11 cellular contexts compared by ENCODE assay signal in genomic region chr3:194586839-194587238, GRCh38. TPM values are rescaled to one million over a fixed set of nuclear protein-coding genes. Genes with fewer than 3 reads are reported as not detected.
DNase-seq lines count a peak whose midpoint lies in the region; ATAC-seq, FAIRE-seq and TF ChIP-seq lines count a peak whose summit lies in the region.
"Had no signal": no experiment of that assay in that cellular context is flagged by ENCODE, and none has a peak within 500 bp of the region (broad histone marks: within the 10 kb centered on the region; RNA-seq: fewer than 3 reads in every experiment).

No MANE protein-coding gene starts in this region.

- no peaks in the 10 kb centered on the region for H3K27me3 ChIP-seq in heart left ventricle
- no peaks in the 10 kb centered on the region for H3K27me3 ChIP-seq in astrocyte (ENCODE audit: insufficient read depth, low read length)
- H3K27me3 ChIP-seq in effector memory CD4-positive, alpha-beta T cell (replicated peaks; ENCODE audit: control insufficient read depth, insufficient read depth, low read length, poor library complexity, severe bottlenecking) = no peaks in the 10 kb centered on the region
- H3K27me3 ChIP-seq in suprapubic skin = no peaks in the 10 kb centered on the region

- peaks cover 16% of the 10 kb centered on the region for H3K79me2 ChIP-seq in astrocyte (ENCODE audit: insufficient read depth, low read length)

- ATAC-seq in heart left ventricle = no peak
- ATAC-seq in Right ventricle myocardium inferior = no peak
- no peak for ATAC-seq in GM21360 (IDR thresholded peaks at IDR 0.05; ENCODE audit: unreplicated experiment)
- ATAC-seq: activated CD4-positive, CD25-positive, alpha-beta regulatory T cell treated with anti-CD3 and anti-CD28 coated beads, Interleukin-2, amount 50 U/mL, for 24 hours had no signal

- H3K36me3 ChIP-seq in heart left ventricle = peaks cover 0 to 35% (median 9%) of the 10 kb centered on the region in 9 donors
- peaks cover 11% of the 10 kb centered on the region for H3K36me3 ChIP-seq in astrocyte (ENCODE audit: insufficient read depth, low read length)
- no peaks in the 10 kb centered on the region for H3K36me3 ChIP-seq in effector memory CD4-positive, alpha-beta T cell (ENCODE audit: control insufficient read depth, insufficient read depth, low read length)
- peaks cover 4% of the 10 kb centered on the region for H3K36me3 ChIP-seq in suprapubic skin

- H4K20me1 ChIP-seq in astrocyte (ENCODE audit: insufficient read depth, low read length) = no peaks in the 10 kb centered on the region

- H2AFZ ChIP-seq in astrocyte (ENCODE audit: low read depth, low read length) = no peak overlapping the region

- peaks cover 15% of the 10 kb centered on the region for H3K4me1 Mint-ChIP-seq in astrocyte (ENCODE audit: low read depth, unreplicated experiment)
- H3K4me1 Mint-ChIP-seq in type B pancreatic cell (ENCODE audit: unreplicated experiment) = peaks cover 21% of the 10 kb centered on the region

- FAIRE-seq in astrocyte (lab: Jason Lieb, UNC) = peak; percentile 37

- H3K36me3 Mint-ChIP-seq in astrocyte (ENCODE audit: low read depth, unreplicated experiment) (peaks cover 13% of the 10 kb centered on the region), type B pancreatic cell (peaks cover 5% of the 10 kb centered on the region)

- H3K9me3 ChIP-seq in heart left ventricle (no peaks in the 10 kb centered on the region), astrocyte (ENCODE audit: insufficient read depth, low read depth, low read length) (no peaks in the 10 kb centered on the region), suprapubic skin (no peaks in the 10 kb centered on the region)
- H3K9me3 ChIP-seq in effector memory CD4-positive, alpha-beta T cell (ENCODE audit: control insufficient read depth, low read length) = no peaks in the 10 kb centered on the region

- H3K27me3 Mint-ChIP-seq in astrocyte (ENCODE audit: low read depth, unreplicated experiment) (no peaks in the 10 kb centered on the region), type B pancreatic cell (no peaks in the 10 kb centered on the region)
- H3K27me3 Mint-ChIP-seq: activated naive CD8-positive, alpha-beta T cell treated with anti-CD3 and anti-CD28 coated beads, Interleukin-2, amount 10 ng/mL, durations not matched to agents 7 days and 5 days had no signal

- H3K4me1 ChIP-seq in heart left ventricle (peaks cover 0 to 50% (median 16%) of the 10 kb centered on the region in 12 donors), astrocyte (ENCODE audit: insufficient read depth, low read length) (peaks cover 42% of the 10 kb centered on the region), suprapubic skin (peaks cover 21% of the 10 kb centered on the region)
- no peaks in the 10 kb centered on the region for H3K4me1 ChIP-seq in effector memory CD4-positive, alpha-beta T cell (ENCODE audit: control insufficient read depth, insufficient read depth, low read length, poor library complexity, severe bottlenecking)

- H3K9me3 Mint-ChIP-seq in astrocyte (ENCODE audit: unreplicated experiment) (peaks cover 8% of the 10 kb centered on the region), type B pancreatic cell (no peaks in the 10 kb centered on the region)
- H3K9me3 Mint-ChIP-seq: activated naive CD8-positive, alpha-beta T cell treated with anti-CD3 and anti-CD28 coated beads, Interleukin-2, amount 10 ng/mL, durations not matched to agents 7 days and 5 days had no signal

- intact Hi-C loops in heart left ventricle (cut with DNase I) = loop anchor here in 1 of 10 donors (10.0 kb wide), 1 partner anchor 252 kb away; no protein-coding TSS in a partner anchor
- intact Hi-C loops in Right ventricle myocardium inferior (cut with DNase I) = no loop called here

- peak overlapping the region; percentile 76 for H3K27ac Mint-ChIP-seq in astrocyte (ENCODE audit: unreplicated experiment)
- H3K27ac Mint-ChIP-seq in type B pancreatic cell = peak overlapping the region; percentile 16
- H3K27ac Mint-ChIP-seq: activated naive CD8-positive, alpha-beta T cell treated with anti-CD3 and anti-CD28 coated beads, Interleukin-2, amount 10 ng/mL, durations not matched to agents 7 days and 5 days had no signal

- TF ChIP-seq CTCF in heart left ventricle (IDR thresholded peaks at IDR 0.05) (no peak), astrocyte (IDR thresholded peaks at IDR 0.05; ENCODE audit: insufficient read depth, low read depth, low read length) (no peak), type B pancreatic cell (conservative IDR thresholded peaks at IDR 0.05) (no peak), suprapubic skin (IDR thresholded peaks at IDR 0.05) (no peak)

- H3K4me3 Mint-ChIP-seq in astrocyte (ENCODE audit: unreplicated experiment) (peak overlapping the region; percentile 11), type B pancreatic cell (peak overlapping the region; percentile 62)
- H3K4me3 Mint-ChIP-seq: activated naive CD8-positive, alpha-beta T cell treated with anti-CD3 and anti-CD28 coated beads, Interleukin-2, amount 10 ng/mL, durations not matched to agents 7 days and 5 days had no signal

- H3K9ac ChIP-seq in astrocyte (ENCODE audit: low read length) = peak overlapping the region; percentile 85

- WGBS in heart left ventricle, 4 donors = 49 to 79% (median 61%) methylated on average over 2 of the region's 2 CpGs
- 64% methylated on average over 2 of the region's 2 CpGs for WGBS in suprapubic skin

- H3K27ac ChIP-seq in heart left ventricle (peak overlapping the region in 7 of 12 donors; percentile 33 to 81 (median 52)), astrocyte (ENCODE audit: low read depth, low read length) (peak overlapping the region; percentile 96), suprapubic skin (no peak overlapping the region)
- no peak overlapping the region for H3K27ac ChIP-seq in effector memory CD4-positive, alpha-beta T cell (ENCODE audit: insufficient read depth, low read length, poor library complexity, severe bottlenecking)
- H3K27ac ChIP-seq: C4-2B had no signal

- peak overlapping the region; percentile 64 for H3K4me2 ChIP-seq in astrocyte (ENCODE audit: low read length)

- DNase-seq in heart left ventricle = no peak
- DNase-seq in Right ventricle myocardium inferior (ENCODE audit: missing footprints) = no peak
- DNase-seq in astrocyte (ENCODE audit: low read depth) = peak; percentile 97
- DNase-seq in hepatic stellate cell (ENCODE audit: low spot score) = peak; percentile 82
- DNase-seq in type B pancreatic cell (ENCODE audit: extremely low spot score, unreplicated experiment) = no peak
- no peak for DNase-seq in effector memory CD4-positive, alpha-beta T cell
- no peak for DNase-seq in suprapubic skin (ENCODE audit: low spot score in 2 of 2)
- DNase-seq: activated naive CD8-positive, alpha-beta T cell treated with anti-CD3 and anti-CD28 coated beads, Interleukin-2, amount 10 ng/mL, durations not matched to agents 7 days and 5 days had no signal

- TF ChIP-seq POLR2A in heart left ventricle (IDR thresholded peaks at IDR 0.05) (no peak), suprapubic skin (IDR thresholded peaks at IDR 0.05) (no peak)

- TF ChIP-seq EP300 in suprapubic skin (IDR thresholded peaks at IDR 0.05) = no peak

- no peak overlapping the region for H3K4me3 ChIP-seq in heart left ventricle
- H3K4me3 ChIP-seq in astrocyte (ENCODE audit: insufficient read depth, low read depth, low read length) = no peak overlapping the region
- no peak overlapping the region for H3K4me3 ChIP-seq in effector memory CD4-positive, alpha-beta T cell (ENCODE audit: insufficient read depth, low read depth, low read length, poor library complexity, severe bottlenecking)
- no peak overlapping the region for H3K4me3 ChIP-seq in suprapubic skin

RNA-seq across cellular contexts. Expression of gene TMEM44, which starts 46.4 kb away (rescaled TPM):
- 1 to 10 TPM; 3.8 to 8.5 (median 4.7) TPM for total RNA-seq in heart left ventricle
- 1 to 10 TPM; 6.5 to 7.5 TPM for polyA plus RNA-seq in heart left ventricle
- 6.1 TPM for total RNA-seq in Right ventricle myocardium inferior
- 9.8 and 10.5 TPM in 2 replicates for total RNA-seq in astrocyte
- total RNA-seq in type B pancreatic cell (ENCODE audit: low replicate concordance) = 7.9 and 22.8 TPM in 2 replicates
- total RNA-seq in suprapubic skin = 1 to 10 TPM; 1.5 to 8.2 (median 4.7) TPM

Comparison
In these comparisons a context has a peak if more than half of its experiments do, and no peak if none do; other contexts are left out.
1. DNase-seq: peak in astrocyte (single experiment) and hepatic stellate cell (single experiment); none in heart left ventricle (0 of 5), Right ventricle myocardium inferior (single experiment), type B pancreatic cell (single experiment), effector memory CD4-positive, alpha-beta T cell (0 of 3) and suprapubic skin (0 of 2).
2. H3K27ac ChIP-seq: peak in heart left ventricle (7 of 12) and astrocyte (single experiment); none in effector memory CD4-positive, alpha-beta T cell (single experiment) and suprapubic skin (single experiment).